ENCODE assay signal across 25 cellular contexts in the genomic region with DNA sequence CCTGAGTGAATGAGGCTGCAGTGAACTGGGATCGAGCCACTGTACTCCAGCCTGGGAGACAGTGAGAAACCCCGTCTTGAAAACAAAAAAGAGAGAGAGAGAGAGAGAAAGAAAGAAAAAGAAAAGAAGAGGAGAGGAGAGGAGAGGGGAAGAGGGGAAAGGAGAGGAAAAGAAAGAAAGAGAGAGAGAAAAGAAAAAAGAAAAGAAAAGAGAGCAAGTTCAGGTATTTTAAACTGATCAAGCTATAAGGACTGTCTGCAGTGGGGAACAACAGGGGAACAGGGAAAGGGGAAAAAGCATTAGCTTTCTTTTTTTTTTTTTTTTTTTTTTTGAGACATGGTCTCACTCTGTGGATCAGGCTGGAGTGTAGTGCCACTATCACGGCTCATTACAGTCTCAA. TPM values are rescaled to one million over a fixed set of nuclear protein-coding genes. Genes with fewer than 3 reads are reported as not detected.
DNase-seq lines count a peak whose midpoint lies in the region; ATAC-seq, FAIRE-seq and TF ChIP-seq lines count a peak whose summit lies in the region.
"Had no signal": no experiment of that assay in that cellular context is flagged by ENCODE, and none has a peak within 500 bp of the region (broad histone marks: within the 10 kb centered on the region; RNA-seq: fewer than 3 reads in every experiment).

No MANE protein-coding gene starts in this region.

- 0% methylated on average over 3 of the region's 3 CpGs for WGBS in K562 (ENCODE audit: insufficient coverage, low coverage, missing lambda C conversion rate)

- no peak overlapping the region for H3K27ac Mint-ChIP-seq in activated T-cell treated with anti-CD3 and anti-CD28 coated beads, Interleukin-2, amount 50 U/mL, for 24 hours
- H3K27ac Mint-ChIP-seq in stimulated activated naive B cell treated with anti-CD40 and anti-IgM and Interleukin-4, amounts not matched to agents 10 μg/mL and 1 μg/mL and 100 μg/mL, for 72 hours = peak overlapping the region; percentile 5
- H3K27ac Mint-ChIP-seq: CD14-positive monocyte; CD4-positive, alpha-beta memory T cell had no signal

- H3F3A ChIP-seq in Loucy (ENCODE audit: low read depth) = no peaks in the 10 kb centered on the region

- no TSS peak for BruUV-seq in K562 (replicated peaks; lab: Mats Ljungman, UMichigan)

- no peak overlapping the region for H3K4me3 ChIP-seq in Loucy (ENCODE audit: low read length, poor library complexity, severe bottlenecking)
- no peak overlapping the region for H3K4me3 ChIP-seq in K562
- H3K4me3 ChIP-seq: BLaER1, GM23248 had no signal

- in situ Hi-C loops in K562 (cut with MboI) = no loop called here

- H3K9me3 ChIP-seq in Loucy (ENCODE audit: insufficient read depth, low read depth, low read length) = no peaks in the 10 kb centered on the region
- H3K9me3 ChIP-seq in K562 (replicated peaks; ENCODE audit: control insufficient read depth, insufficient read depth, low read depth, low read length) = no peaks in the 10 kb centered on the region
- H3K9me3 ChIP-seq: BLaER1 had no signal

- H3K9me3 Mint-ChIP-seq in activated T-cell treated with anti-CD3 and anti-CD28 coated beads, Interleukin-2, amount 50 U/mL, for 4 hours = no peaks in the 10 kb centered on the region
- no peaks in the 10 kb centered on the region for H3K9me3 Mint-ChIP-seq in activated T-cell treated with anti-CD3 and anti-CD28 coated beads, Interleukin-2, amount 50 U/mL, for 24 hours
- no peaks in the 10 kb centered on the region for H3K9me3 Mint-ChIP-seq in stimulated activated naive B cell treated with anti-CD40 and anti-IgM and Interleukin-4, amounts not matched to agents 10 μg/mL and 1 μg/mL and 100 μg/mL, for 72 hours
- H3K9me3 Mint-ChIP-seq: CD14-positive monocyte; CD4-positive, alpha-beta memory T cell had no signal

- FAIRE-seq in K562 (lab: Jason Lieb, UNC) = no peak
- FAIRE-seq: GM12892, GM18507, H54 had no signal

- H3K9me1 ChIP-seq in K562 (ENCODE audit: control insufficient read depth, insufficient read depth, low read length) = no peaks in the 10 kb centered on the region

- H3K4me2 ChIP-seq in Loucy (ENCODE audit: low read depth, low read length, poor library complexity, severe bottlenecking) (no peak overlapping the region), K562 (ENCODE audit: insufficient read depth, low read length) (no peak overlapping the region)
- H3K4me2 ChIP-seq: BLaER1 had no signal

- intact Hi-C loops in K562 (cut with micrococcal nuclease) = no loop called here

- DNase-seq in activated T-cell treated with anti-CD3 and anti-CD28 coated beads, Interleukin-2, amount 50 U/mL, for 4 hours = no peak
- no peak for DNase-seq in activated T-cell treated with anti-CD3 and anti-CD28 coated beads, Interleukin-2, amount 50 U/mL, for 24 hours
- no peak for DNase-seq in K562 (ENCODE audit: extremely low read depth in 1 of 4, low spot score in 3 of 4)
- DNase-seq in stimulated activated naive B cell treated with anti-CD40 and anti-IgM and Interleukin-4, amounts not matched to agents 10 μg/mL and 1 μg/mL and 100 μg/mL, for 72 hours = no peak
- DNase-seq in NCI-H510A (lab: John Stamatoyannopoulos, UW) = no peak
- DNase-seq: 8988T; CD4-positive, alpha-beta memory T cell; DMS153; DMS79; GDM1; GM23248; KBM-7 had no signal

- no peak for ATAC-seq in activated T-cell treated with anti-CD3 and anti-CD28 coated beads, Interleukin-2, amount 50 U/mL, for 4 hours
- ATAC-seq in K562 = no peak
- ATAC-seq in stimulated activated naive B cell treated with anti-CD40 and anti-IgM and Interleukin-4, amounts not matched to agents 10 μg/mL and 1 μg/mL and 100 μg/mL, for 72 hours (replicated peaks) = no peak
- no peak for ATAC-seq in GM18517 (IDR thresholded peaks at IDR 0.05; ENCODE audit: unreplicated experiment)
- ATAC-seq in HG03045 (IDR thresholded peaks at IDR 0.05; ENCODE audit: unreplicated experiment) = no peak
- ATAC-seq: HCT116 had no signal

- POLR2A ChIA-PET in K562 (lab: Yijun Ruan, JAX) = no interaction called here

- H3K9me2 ChIP-seq in Loucy (replicated peaks; ENCODE audit: low read depth, low read length) = no peaks in the 10 kb centered on the region

- H3K4me3 Mint-ChIP-seq in activated T-cell treated with anti-CD3 and anti-CD28 coated beads, Interleukin-2, amount 50 U/mL, for 4 hours = peak overlapping the region; percentile 13
- no peak overlapping the region for H3K4me3 Mint-ChIP-seq in activated T-cell treated with anti-CD3 and anti-CD28 coated beads, Interleukin-2, amount 50 U/mL, for 24 hours
- no peak overlapping the region for H3K4me3 Mint-ChIP-seq in stimulated activated naive B cell treated with anti-CD40 and anti-IgM and Interleukin-4, amounts not matched to agents 10 μg/mL and 1 μg/mL and 100 μg/mL, for 72 hours
- H3K4me3 Mint-ChIP-seq: CD14-positive monocyte; CD4-positive, alpha-beta memory T cell had no signal

- H3K27ac ChIP-seq in K562 (ENCODE audit: extremely low read depth, low read depth, low read length) = no peak overlapping the region
- H3K27ac ChIP-seq: BLaER1, GM23248, HL-60 had no signal

- TF ChIP-seq CTCF in Loucy (conservative IDR thresholded peaks at IDR 0.05; ENCODE audit: low read length) = no peak
- no peak for TF ChIP-seq CTCF in K562 (IDR thresholded peaks at IDR 0.05 in 2 of 3, conservative IDR thresholded peaks at IDR 0.05 in 1 of 3; ENCODE audit: insufficient read depth in 2 of 3, low read depth in 1 of 3, low read length in 3 of 3)

- peaks cover 10% of the 10 kb centered on the region for H3K27me3 Mint-ChIP-seq in activated T-cell treated with anti-CD3 and anti-CD28 coated beads, Interleukin-2, amount 50 U/mL, for 4 hours (ENCODE audit: low read depth)
- H3K27me3 Mint-ChIP-seq in activated T-cell treated with anti-CD3 and anti-CD28 coated beads, Interleukin-2, amount 50 U/mL, for 24 hours = peaks cover 25% of the 10 kb centered on the region
- peaks cover 14 to 19% of the 10 kb centered on the region in 2 donors for H3K27me3 Mint-ChIP-seq in stimulated activated naive B cell treated with anti-CD40 and anti-IgM and Interleukin-4, amounts not matched to agents 10 μg/mL and 1 μg/mL and 100 μg/mL, for 72 hours

- H3K27me3 ChIP-seq in Loucy (ENCODE audit: insufficient read depth, low read length, poor library complexity, severe bottlenecking) (no peaks in the 10 kb centered on the region), K562 (ENCODE audit: control insufficient read depth in 2 of 2, insufficient read depth in 2 of 2, low read length in 2 of 2) (peaks cover 4 to 6% of the 10 kb centered on the region in 2 experiments; a peak in 3 of 5 replicates)
- H3K27me3 ChIP-seq: BLaER1 had no signal

- no peaks in the 10 kb centered on the region for H3K4me1 Mint-ChIP-seq in activated T-cell treated with anti-CD3 and anti-CD28 coated beads, Interleukin-2, amount 50 U/mL, for 4 hours (ENCODE audit: low read depth)
- peaks cover 4% of the 10 kb centered on the region for H3K4me1 Mint-ChIP-seq in activated T-cell treated with anti-CD3 and anti-CD28 coated beads, Interleukin-2, amount 50 U/mL, for 24 hours (ENCODE audit: low read depth)
- H3K4me1 Mint-ChIP-seq in stimulated activated naive B cell treated with anti-CD40 and anti-IgM and Interleukin-4, amounts not matched to agents 10 μg/mL and 1 μg/mL and 100 μg/mL, for 72 hours = no peaks in the 10 kb centered on the region
- H3K4me1 Mint-ChIP-seq: CD14-positive monocyte had no signal

- no peak overlapping the region for H3K9ac ChIP-seq in Loucy (ENCODE audit: low read depth, low read length, poor library complexity, severe bottlenecking)
- H3K9ac ChIP-seq in K562 (ENCODE audit: insufficient read depth in 1 of 2, low read depth in 2 of 2, low read length in 2 of 2) = no peak overlapping the region
- H3K9ac ChIP-seq: BLaER1, GM23248 had no signal

- TF ChIP-seq RAD21 in K562 (CRISPR knock-in tag; conservative IDR thresholded peaks at IDR 0.05 in 1 of 2, IDR thresholded peaks at IDR 0.05 in 1 of 2) = no peak

- no peak for TF ChIP-seq EP300 in K562 (IDR thresholded peaks at IDR 0.05; ENCODE audit: low read length)

- H2AFZ ChIP-seq in Loucy (ENCODE audit: low read length) (peak overlapping the region; percentile 59), K562 (ENCODE audit: low read depth, low read length) (no peak overlapping the region)
- H2AFZ ChIP-seq: GM23248 had no signal

- peaks cover 11% of the 10 kb centered on the region for H3K4me1 ChIP-seq in Loucy (ENCODE audit: insufficient read depth, low read length, poor library complexity, severe bottlenecking)
- no peaks in the 10 kb centered on the region for H3K4me1 ChIP-seq in K562 (replicated peaks in 1 of 2; ENCODE audit: control insufficient read depth in 2 of 2, insufficient read depth in 2 of 2, low read length in 2 of 2)
- H3K4me1 ChIP-seq: BLaER1 had no signal

- no peaks in the 10 kb centered on the region for H3K36me3 ChIP-seq in Loucy (ENCODE audit: insufficient read depth, low read length)
- H3K36me3 ChIP-seq in K562 (ENCODE audit: control insufficient read depth, insufficient read depth, low read length) = no peaks in the 10 kb centered on the region
- H3K36me3 ChIP-seq: BLaER1 had no signal

- no peaks in the 10 kb centered on the region for H4K20me1 ChIP-seq in Loucy (ENCODE audit: insufficient read depth, low read length, poor library complexity, severe bottlenecking)
- no peaks in the 10 kb centered on the region for H4K20me1 ChIP-seq in K562 (replicated peaks; ENCODE audit: control insufficient read depth, insufficient read depth, low read length)
- H4K20me1 ChIP-seq: BLaER1 had no signal

- TF ChIP-seq POLR2A in K562 (conservative IDR thresholded peaks at IDR 0.05) = no peak

- CTCF ChIA-PET in K562 (lab: Yijun Ruan, JAX; ENCODE audit: low intra/inter-chr PET ratio) = no interaction called here

- H3K79me2 ChIP-seq in Loucy (ENCODE audit: insufficient read depth, low read length) (no peaks in the 10 kb centered on the region), K562 (ENCODE audit: control insufficient read depth, insufficient read depth, low read length) (no peaks in the 10 kb centered on the region)

- no peaks in the 10 kb centered on the region for H3K36me3 Mint-ChIP-seq in activated T-cell treated with anti-CD3 and anti-CD28 coated beads, Interleukin-2, amount 50 U/mL, for 4 hours (ENCODE audit: insufficient read depth)
- H3K36me3 Mint-ChIP-seq in activated T-cell treated with anti-CD3 and anti-CD28 coated beads, Interleukin-2, amount 50 U/mL, for 24 hours (ENCODE audit: low read depth) = no peaks in the 10 kb centered on the region
- H3K36me3 Mint-ChIP-seq in stimulated activated naive B cell treated with anti-CD40 and anti-IgM and Interleukin-4, amounts not matched to agents 10 μg/mL and 1 μg/mL and 100 μg/mL, for 72 hours = no peaks in the 10 kb centered on the region
- H3K36me3 Mint-ChIP-seq: CD14-positive monocyte; CD4-positive, alpha-beta memory T cell had no signal

RNA-seq across cellular contexts. Expression of a gene that starts 2.5 kb away (rescaled TPM):
- not detected for total RNA-seq in activated T-cell treated with anti-CD3 and anti-CD28 coated beads, Interleukin-2, amount 50 U/mL, for 4 hours
- not detected in 2 replicates for total RNA-seq in K562 (2011; cell fraction: chromatin; rRNA removed; ENCODE audit: low replicate concordance)
- not detected in 2 replicates for total RNA-seq in K562 (2011; cell fraction: nucleolus; rRNA removed)
- total RNA-seq in K562 (2011; cell fraction: nucleoplasm; rRNA removed) = not detected in 2 replicates
- total RNA-seq in K562 (2014; rRNA removed) = not detected in 2 replicates
- total RNA-seq in K562 (2014; rRNA removed; fragmentation: Illumina TruSeq; extraction: Trizol) = not detected in 2 replicates
- total RNA-seq in K562 (2015; rRNA removed; fragmentation: Illumina TruSeq; extraction: Trizol) = not detected in 2 replicates
- total RNA-seq in K562 (2021) = not detected in 2 replicates
- polyA plus RNA-seq in K562 (2011; rRNA removed) = not detected in 2 replicates
- polyA plus RNA-seq in K562 (2011; cell fraction: cytosol; rRNA removed) = not detected in 2 replicates
- not detected in 2 replicates for polyA plus RNA-seq in K562 (2011; cell fraction: nucleus; rRNA removed)
- not detected in 2 replicates for polyA plus RNA-seq in K562 (2012)
- 0.13 TPM in 1 of 2 replicates, not detected in the other for polyA plus RNA-seq in K562 (2014; fragmentation: Illumina TruSeq; extraction: Trizol)
- under 1 TPM in 1 of 2 experiments, not detected in 1; 0.24 TPM for polyA plus RNA-seq in K562 (2014; fragmentation: Nextera tagmentation; extraction: Ambion mirVana)
- polyA plus RNA-seq in K562 (2014; rRNA removed) = not detected in 2 replicates
- 0.39 TPM in 1 of 2 replicates, not detected in the other for polyA minus RNA-seq in K562 (2011; rRNA and poly(A)+ RNA removed)
- 4.0 and 10.6 TPM in 2 replicates for polyA minus RNA-seq in K562 (2011; cell fraction: cytosol; rRNA and poly(A)+ RNA removed)
- polyA minus RNA-seq in K562 (2011; cell fraction: nucleus; rRNA and poly(A)+ RNA removed) = 1.6 and 2.1 TPM in 2 replicates
- total RNA-seq: A673; CD4-positive, alpha-beta memory T cell; Daoy; HT1080 had no signal
- polyA plus RNA-seq: CD14-positive monocyte; CD4-positive, alpha-beta memory T cell had no signal
